Comparison of ENCODE assay signal across 8 cellular contexts in genomic region chr15:66356069-66356358, GRCh38. TPM values are rescaled to one million over a fixed set of nuclear protein-coding genes. Genes with fewer than 3 reads are reported as not detected.
DNase-seq lines count a peak whose midpoint lies in the region; ATAC-seq and TF ChIP-seq lines count a peak whose summit lies in the region.

No MANE protein-coding gene starts in this region.

- CTCF ChIA-PET in WTC11 (lab: Charles Lee), result no interaction called here

- DNase-seq in activated T-cell treated with anti-CD3 and anti-CD28 coated beads, Interleukin-2, amount 50 U/mL, for 24 hours, result no peak
- no peak for DNase-seq in activated T-cell treated with anti-CD3 and anti-CD28 coated beads, Interleukin-2, amount 50 U/mL, for 1 hour
- DNase-seq in WTC11 (ENCODE audit: low spot score) (no peak), testis (no peak)
- no peak for DNase-seq in effector CD8-positive, alpha-beta T cell (lab: John Stamatoyannopoulos, UW)

- H3K27ac ChIP-seq in iPS-20b (ENCODE audit: low read length) (no peak overlapping the region), testis (peak overlapping the region; percentile 52 to 64)

- no peaks in the 10 kb centered on the region for H3K27me3 Mint-ChIP-seq in activated T-cell treated with anti-CD3 and anti-CD28 coated beads, Interleukin-2, amount 50 U/mL, for 24 hours
- no peaks in the 10 kb centered on the region for H3K27me3 Mint-ChIP-seq in WTC11 (ENCODE audit: low read depth)

- TF ChIP-seq CTCF in WTC11 (IDR thresholded peaks at IDR 0.05) (no peak), testis (IDR thresholded peaks at IDR 0.05) (no peak)

- no peak for TF ChIP-seq POLR2A in testis (IDR thresholded peaks at IDR 0.05)

- ATAC-seq in WTC11 (no peak), HG03571 (IDR thresholded peaks at IDR 0.05; ENCODE audit: unreplicated experiment) (no peak), GM18873 (IDR thresholded peaks at IDR 0.05; ENCODE audit: low FRiP score, unreplicated experiment) (no peak)

- peak overlapping the region; percentile 94 for H3K9ac ChIP-seq in iPS-20b (ENCODE audit: low read depth, low read length)

- peaks cover 21% of the 10 kb centered on the region for H3K36me3 ChIP-seq in iPS-20b (ENCODE audit: insufficient read depth, low read depth, low read length)
- H3K36me3 ChIP-seq in testis (ENCODE audit: low read depth, missing control alignments), result no peaks in the 10 kb centered on the region

- H3K4me1 Mint-ChIP-seq in activated T-cell treated with anti-CD3 and anti-CD28 coated beads, Interleukin-2, amount 50 U/mL, for 24 hours (ENCODE audit: low read depth), result peaks cover 34% of the 10 kb centered on the region
- H3K4me1 Mint-ChIP-seq in WTC11, result peaks cover 13% of the 10 kb centered on the region

- peak overlapping the region; percentile 98 for H3K27ac Mint-ChIP-seq in activated T-cell treated with anti-CD3 and anti-CD28 coated beads, Interleukin-2, amount 50 U/mL, for 24 hours
- peak overlapping the region; percentile 25; the same call in 1 of the 2 replicates for H3K27ac Mint-ChIP-seq in WTC11

- intact Hi-C loops in testis (cut with DNase I; ENCODE audit: low total_unique reads), result no loop called here

- WGBS in testis, 2 donors, result 0 to 3% methylated on average over 12 of the region's 12 CpGs

- H3K4me3 ChIP-seq in iPS-20b (ENCODE audit: low read length) (peak overlapping the region; percentile 75), testis (peak overlapping the region; percentile 59 to 72)

- peak overlapping the region; percentile 88 for H3K4me3 Mint-ChIP-seq in activated T-cell treated with anti-CD3 and anti-CD28 coated beads, Interleukin-2, amount 50 U/mL, for 24 hours
- peak overlapping the region; percentile 89 for H3K4me3 Mint-ChIP-seq in WTC11

- POLR2A ChIA-PET in WTC11 (lab: Charles Lee), result no interaction called here

- no peaks in the 10 kb centered on the region for H3K9me3 ChIP-seq in iPS-20b (ENCODE audit: insufficient read depth, low read depth, low read length)
- H3K9me3 ChIP-seq in testis, result no peaks in the 10 kb centered on the region

- H3K4me1 ChIP-seq in iPS-20b (ENCODE audit: insufficient read depth, low read length), result no peaks in the 10 kb centered on the region
- H3K4me1 ChIP-seq in testis, result no peaks in the 10 kb centered on the region

- peaks cover 43% of the 10 kb centered on the region for H3K36me3 Mint-ChIP-seq in activated T-cell treated with anti-CD3 and anti-CD28 coated beads, Interleukin-2, amount 50 U/mL, for 24 hours (ENCODE audit: low read depth)
- H3K36me3 Mint-ChIP-seq in WTC11, result peaks cover 13% of the 10 kb centered on the region

- H3K9me3 Mint-ChIP-seq in activated T-cell treated with anti-CD3 and anti-CD28 coated beads, Interleukin-2, amount 50 U/mL, for 24 hours, result no peaks in the 10 kb centered on the region
- H3K9me3 Mint-ChIP-seq in WTC11, result no peaks in the 10 kb centered on the region

- no peaks in the 10 kb centered on the region for H3K27me3 ChIP-seq in iPS-20b (ENCODE audit: insufficient read depth, low read length)
- no peaks in the 10 kb centered on the region for H3K27me3 ChIP-seq in testis

TF ChIP-seq in WTC11, 78 proteins besides CTCF, POLR2A, EP300 and RAD21:
- TF ChIP-seq, protein P1, sequence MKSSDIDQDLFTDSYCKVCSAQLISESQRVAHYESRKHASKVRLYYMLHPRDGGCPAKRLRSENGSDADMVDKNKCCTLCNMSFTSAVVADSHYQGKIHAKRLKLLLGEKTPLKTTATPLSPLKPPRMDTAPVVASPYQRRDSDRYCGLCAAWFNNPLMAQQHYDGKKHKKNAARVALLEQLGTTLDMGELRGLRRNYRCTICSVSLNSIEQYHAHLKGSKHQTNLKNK (CRISPR knock-in tag; IDR thresholded peaks at IDR 0.05), result no peak
- 0 out of 2 replicates have a peak, but pooled peaks have one; percentile 2 for TF ChIP-seq EMX1 (CRISPR knock-in tag; IDR thresholded peaks at IDR 0.05)

RNA-seq across cellular contexts. Expression of gene TIPIN, which starts 0.5 kb away (rescaled TPM):
- 17.6 to 22.2 TPM (median 19.2 TPM) in 3 replicates for total RNA-seq in WTC11 (2021)
- 10 to 100 TPM; 20.7 to 36.8 TPM for total RNA-seq in testis
- 31.7 TPM for polyA plus RNA-seq in testis (ENCODE audit: insufficient read depth, low read depth, low replicate concordance)

RNA-seq across cellular contexts. Expression of gene MAP2K1, which starts 30.7 kb away (rescaled TPM):
- 89.5 to 93.0 TPM (median 90.4 TPM) in 3 replicates for total RNA-seq in WTC11 (2021)
- total RNA-seq in testis, result 10 to 100 TPM; 27.6 to 29.6 TPM
- polyA plus RNA-seq in testis (ENCODE audit: insufficient read depth, low read depth, low replicate concordance), result 26.1 TPM
